In the genomic region with DNA sequence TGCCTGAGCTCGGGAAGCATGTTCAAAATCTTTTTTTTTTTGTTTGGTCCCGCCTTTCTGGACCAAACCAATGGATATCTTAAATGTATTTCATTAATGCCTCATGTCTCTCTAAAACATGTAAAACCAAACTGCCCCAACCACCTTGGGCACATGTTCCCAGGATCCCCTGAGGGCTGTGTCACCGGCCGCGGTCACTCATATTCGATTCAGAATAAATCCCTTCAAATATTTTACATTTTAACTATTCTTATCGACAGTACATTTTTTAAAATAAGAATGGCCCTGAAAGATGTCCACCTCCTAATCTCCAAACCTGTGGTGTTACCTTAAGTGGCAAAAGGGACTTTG, we compare ENCODE assay signal across 6 cellular contexts. TPM values are rescaled to one million over a fixed set of nuclear protein-coding genes. Genes with fewer than 3 reads are reported as not detected.
DNase-seq lines count a peak whose midpoint lies in the region; ATAC-seq and TF ChIP-seq lines count a peak whose summit lies in the region.

No MANE protein-coding gene starts in this region.

- H3K36me3 ChIP-seq in testis (ENCODE audit: low read depth, missing control alignments) = no peaks in the 10 kb centered on the region

- peak overlapping the region; percentile 94 for H3K4me3 Mint-ChIP-seq in activated T-cell treated with anti-CD3 and anti-CD28 coated beads, Interleukin-2, amount 50 U/mL, for 4 hours

- TF ChIP-seq POLR2A in testis (IDR thresholded peaks at IDR 0.05) = no peak

- peaks cover 25% of the 10 kb centered on the region for H3K4me1 Mint-ChIP-seq in activated T-cell treated with anti-CD3 and anti-CD28 coated beads, Interleukin-2, amount 50 U/mL, for 4 hours (ENCODE audit: low read depth)

- H3K27ac ChIP-seq in epithelial cell of prostate = peak overlapping the region; percentile 100
- H3K27ac ChIP-seq in testis = peak overlapping the region; percentile 23 to 83

- H3K4me1 ChIP-seq in testis = peaks cover 25% of the 10 kb centered on the region

- DNase-seq in activated T-cell treated with anti-CD3 and anti-CD28 coated beads, Interleukin-2, amount 50 U/mL, for 4 hours = no peak
- no peak for DNase-seq in activated T-cell treated with anti-CD3 and anti-CD28 coated beads, Interleukin-2, amount 50 U/mL, for 48 hours
- no peak for DNase-seq in epithelial cell of prostate (ENCODE audit: low read depth, low spot score)
- no peak for DNase-seq in testis
- DNase-seq in mesenteric fat pad (ENCODE audit: low spot score) = no peak
- no peak for DNase-seq in NCI-H345 (lab: John Stamatoyannopoulos, UW)

- H3K4me3 ChIP-seq in testis = peak overlapping the region; percentile 46 to 64

- H3K27me3 Mint-ChIP-seq in activated T-cell treated with anti-CD3 and anti-CD28 coated beads, Interleukin-2, amount 50 U/mL, for 4 hours (ENCODE audit: low read depth) = no peaks in the 10 kb centered on the region

- no peaks in the 10 kb centered on the region for H3K27me3 ChIP-seq in testis

- intact Hi-C loops in testis (cut with DNase I; ENCODE audit: low total_unique reads) = no loop called here

- peaks cover 13% of the 10 kb centered on the region for H3K36me3 Mint-ChIP-seq in activated T-cell treated with anti-CD3 and anti-CD28 coated beads, Interleukin-2, amount 50 U/mL, for 4 hours (ENCODE audit: insufficient read depth)

- no peak for TF ChIP-seq CTCF in testis (IDR thresholded peaks at IDR 0.05)

- no peak for ATAC-seq in activated T-cell treated with anti-CD3 and anti-CD28 coated beads, Interleukin-2, amount 50 U/mL, for 4 hours

- WGBS in testis, 2 donors = 37 to 49% methylated on average over 7 of the region's 7 CpGs

- H3K9me3 ChIP-seq in testis = no peaks in the 10 kb centered on the region

- no peaks in the 10 kb centered on the region for H3K9me3 Mint-ChIP-seq in activated T-cell treated with anti-CD3 and anti-CD28 coated beads, Interleukin-2, amount 50 U/mL, for 4 hours

RNA-seq across cellular contexts. Expression of a gene that starts 2.1 kb away (rescaled TPM):
- total RNA-seq in activated T-cell treated with anti-CD3 and anti-CD28 coated beads, Interleukin-2, amount 50 U/mL, for 4 hours = 100 to 1,000 TPM; 159 to 172 (median 160) TPM
- total RNA-seq in testis = 100 to 1,000 TPM; 210 to 264 TPM
- polyA plus RNA-seq in testis (ENCODE audit: insufficient read depth, low read depth, low replicate concordance) = 211 TPM
- total RNA-seq in mesenteric fat pad = 231 TPM

RNA-seq across cellular contexts. Expression of a gene that starts 30.4 kb away (rescaled TPM):
- 100 to 1,000 TPM in 1 of 3 donors, 10 to 100 TPM in 2; 92.2 to 108 (median 95.0) TPM for total RNA-seq in activated T-cell treated with anti-CD3 and anti-CD28 coated beads, Interleukin-2, amount 50 U/mL, for 4 hours
- total RNA-seq in testis = 10 to 100 TPM; 35.1 to 49.7 TPM
- 31.4 TPM for polyA plus RNA-seq in testis (ENCODE audit: insufficient read depth, low read depth, low replicate concordance)
- total RNA-seq in mesenteric fat pad = 65.2 TPM

RNA-seq across cellular contexts. Expression of a gene that starts 32.4 kb away (rescaled TPM):
- total RNA-seq in activated T-cell treated with anti-CD3 and anti-CD28 coated beads, Interleukin-2, amount 50 U/mL, for 4 hours = 1 to 10 TPM; 1.4 to 2.7 (median 1.7) TPM
- total RNA-seq in testis (10 to 100 TPM; 11.6 to 22.2 TPM), mesenteric fat pad (0.71 TPM)
- 23.5 TPM for polyA plus RNA-seq in testis (ENCODE audit: insufficient read depth, low read depth, low replicate concordance)

RNA-seq across cellular contexts. Expression of a gene that starts 54.9 kb away (rescaled TPM):
- 10 to 100 TPM; 25.7 to 30.9 (median 29.1) TPM for total RNA-seq in activated T-cell treated with anti-CD3 and anti-CD28 coated beads, Interleukin-2, amount 50 U/mL, for 4 hours
- total RNA-seq in testis (100 to 1,000 TPM; 107 to 160 TPM), mesenteric fat pad (26.9 TPM)
- 116 TPM for polyA plus RNA-seq in testis (ENCODE audit: insufficient read depth, low read depth, low replicate concordance)

RNA-seq across cellular contexts. Expression of a gene that starts 55.6 kb away (rescaled TPM):
- 1 to 10 TPM in 2 of 3 donors, under 1 TPM in 1; 0.71 to 1.3 (median 1.1) TPM for total RNA-seq in activated T-cell treated with anti-CD3 and anti-CD28 coated beads, Interleukin-2, amount 50 U/mL, for 4 hours
- total RNA-seq in testis (10 to 100 TPM; 29.2 to 59.9 TPM), mesenteric fat pad (0.87 TPM)
- polyA plus RNA-seq in testis (ENCODE audit: insufficient read depth, low read depth, low replicate concordance) = 26.1 TPM
